Comparison of ENCODE assay signal across 17 cellular contexts in genomic region chr10:17479822-17480221, GRCh38. TPM values are rescaled to one million over a fixed set of nuclear protein-coding genes. Genes with fewer than 3 reads are reported as not detected.
A peak's percentile ranks its signal among the peaks of the same experiment; 100 is the strongest.
DNase-seq lines count a peak whose midpoint lies in the region; ATAC-seq lines count a peak whose summit lies in the region.
"Had no signal": no experiment of that assay in that cellular context is flagged by ENCODE, and none has a peak within 500 bp of the region (broad histone marks: within the 10 kb centered on the region; RNA-seq: fewer than 3 reads in every experiment).

No MANE protein-coding gene starts in this region.

- DNase-seq in A172 (ENCODE audit: low spot score) (peak; percentile 11), NOMO-1 (lab: John Stamatoyannopoulos, UW; ENCODE audit: unreplicated experiment in 2 of 2) (peak; percentile 76 to 93), UCSD-AML1 (lab: John Stamatoyannopoulos, UW; ENCODE audit: unreplicated experiment) (peak; percentile 22), NCI-H526 treated with DMSO at 0.1 percent for 48 hours (lab: John Stamatoyannopoulos, UW) (no peak), NCI-H1694 (lab: John Stamatoyannopoulos, UW) (no peak)
- DNase-seq: CD8-positive, alpha-beta memory T cell; GOT3; KG1; NCI-H1092; NCI-H510A; NCI-H774; T-helper 17 cell had no signal

- peak; percentile 51 for ATAC-seq in GM18867 (IDR thresholded peaks at IDR 0.05; ENCODE audit: unreplicated experiment)
- ATAC-seq in GM21390 (IDR thresholded peaks at IDR 0.05; ENCODE audit: unreplicated experiment) = no peak
- no peak for ATAC-seq in HG03457 (IDR thresholded peaks at IDR 0.05; ENCODE audit: unreplicated experiment)
- ATAC-seq: HCT116, Panc1, T-helper 17 cell had no signal

RNA-seq across cellular contexts. Expression of gene ST8SIA6, which starts 25.4 kb away (rescaled TPM):
- total RNA-seq in A172 (2014; rRNA removed; shearing (Covaris generic)) = 1.00 and 1.2 TPM in 2 replicates
- total RNA-seq: CD8-positive, alpha-beta memory T cell had no signal

Comparison
In these comparisons a context has a peak if more than half of its experiments do, and no peak if none do; other contexts are left out.
1. DNase-seq: peak in A172 (single experiment), NOMO-1 (2 of 2) and UCSD-AML1 (single experiment); none in NCI-H526 treated with DMSO at 0.1 percent for 48 hours (single experiment) and NCI-H1694 (single experiment).